8 cellular contexts compared by ENCODE assay signal in the genomic region with DNA sequence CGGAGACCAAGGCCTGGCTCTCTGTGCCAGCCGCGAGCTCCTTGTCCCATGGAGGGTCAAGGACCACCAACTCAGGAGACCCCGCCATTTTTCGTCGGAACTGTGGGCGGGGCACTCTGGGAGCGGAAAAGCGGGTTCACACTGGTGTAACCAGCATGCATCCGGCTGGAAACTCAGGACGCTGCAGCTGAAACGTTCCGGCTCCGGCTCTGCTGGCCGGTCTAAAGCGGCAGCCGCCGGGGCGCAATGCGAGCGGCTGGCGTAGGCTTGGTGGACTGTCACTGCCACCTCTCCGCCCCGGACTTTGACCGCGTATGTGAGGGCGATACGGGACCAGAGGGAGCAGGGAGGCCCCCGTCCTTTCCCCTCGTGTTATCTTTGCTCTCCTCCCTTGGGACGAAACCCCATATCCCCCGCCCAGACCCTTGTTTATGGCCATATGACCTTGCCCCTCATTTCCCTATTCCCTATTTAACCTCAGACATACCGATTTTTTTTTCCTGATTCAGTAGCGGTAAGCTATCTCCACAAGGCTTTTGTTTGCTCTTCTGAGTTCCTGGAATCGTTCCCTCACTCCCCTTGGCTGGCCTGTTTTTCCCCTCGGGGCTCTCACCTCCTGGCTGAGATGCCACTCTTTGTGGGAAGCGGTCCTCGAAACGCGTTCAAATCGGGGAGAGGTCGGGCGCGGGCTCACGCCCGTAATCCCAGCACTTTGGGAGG.
DNase-seq lines count a peak whose midpoint lies in the region; ATAC-seq and TF ChIP-seq lines count a peak whose summit lies in the region.

A gene with protein sequence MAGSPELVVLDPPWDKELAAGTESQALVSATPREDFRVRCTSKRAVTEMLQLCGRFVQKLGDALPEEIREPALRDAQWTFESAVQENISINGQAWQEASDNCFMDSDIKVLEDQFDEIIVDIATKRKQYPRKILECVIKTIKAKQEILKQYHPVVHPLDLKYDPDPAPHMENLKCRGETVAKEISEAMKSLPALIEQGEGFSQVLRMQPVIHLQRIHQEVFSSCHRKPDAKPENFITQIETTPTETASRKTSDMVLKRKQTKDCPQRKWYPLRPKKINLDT (minus strand): TSS at position 102 of the 720 bp plus-strand sequence. CDS start 14 bp downstream, at position 88.
A gene with protein sequence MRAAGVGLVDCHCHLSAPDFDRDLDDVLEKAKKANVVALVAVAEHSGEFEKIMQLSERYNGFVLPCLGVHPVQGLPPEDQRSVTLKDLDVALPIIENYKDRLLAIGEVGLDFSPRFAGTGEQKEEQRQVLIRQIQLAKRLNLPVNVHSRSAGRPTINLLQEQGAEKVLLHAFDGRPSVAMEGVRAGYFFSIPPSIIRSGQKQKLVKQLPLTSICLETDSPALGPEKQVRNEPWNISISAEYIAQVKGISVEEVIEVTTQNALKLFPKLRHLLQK (plus strand): TSS at position 219 of the 720 bp plus-strand sequence. CDS start 28 bp downstream, at position 247.

- no peak for TF ChIP-seq CTCF in AG09319 (IDR thresholded peaks at IDR 0.05; ENCODE audit: low read depth, low read length)

- DNase-seq in AG09319 (ENCODE audit: extremely low read depth, low read depth) (peak; percentile 85), NCI-H345 (lab: John Stamatoyannopoulos, UW) (peak; percentile 94), iris pigment epithelial cell (ENCODE audit: low read depth) (peak; percentile 91)
- peak; percentile 91 for DNase-seq in activated CD4-positive, CD25-positive, alpha-beta regulatory T cell treated with anti-CD3 and anti-CD28 coated beads, Interleukin-2, amount 50 U/mL, for 16 hours (ENCODE audit: low read depth, low spot score)
- peak; percentile 85 for DNase-seq in central memory CD4-positive, alpha-beta T cell
- DNase-seq in stimulated activated CD4-positive, alpha-beta T cell treated with anti-CD3 and anti-CD28 coated beads, Interleukin-12 subunit alpha, Interleukin-12 subunit beta, amount 100 ng/mL, for 24 hours (ENCODE audit: low read depth in 2 of 2): peak; percentile 94 to 95

- ATAC-seq in GM19025 (IDR thresholded peaks at IDR 0.05; ENCODE audit: low read depth, unreplicated experiment): peak; percentile 62
- peak; percentile 64 for ATAC-seq in HG03280 (IDR thresholded peaks at IDR 0.05; ENCODE audit: unreplicated experiment)

Comparison
In these comparisons a context has a peak if more than half of its experiments do, and no peak if none do; other contexts are left out.
1. Peak in every context shown above with its lines: DNase-seq and ATAC-seq.